Comparison of ENCODE assay signal across 16 cellular contexts in the genomic region with DNA sequence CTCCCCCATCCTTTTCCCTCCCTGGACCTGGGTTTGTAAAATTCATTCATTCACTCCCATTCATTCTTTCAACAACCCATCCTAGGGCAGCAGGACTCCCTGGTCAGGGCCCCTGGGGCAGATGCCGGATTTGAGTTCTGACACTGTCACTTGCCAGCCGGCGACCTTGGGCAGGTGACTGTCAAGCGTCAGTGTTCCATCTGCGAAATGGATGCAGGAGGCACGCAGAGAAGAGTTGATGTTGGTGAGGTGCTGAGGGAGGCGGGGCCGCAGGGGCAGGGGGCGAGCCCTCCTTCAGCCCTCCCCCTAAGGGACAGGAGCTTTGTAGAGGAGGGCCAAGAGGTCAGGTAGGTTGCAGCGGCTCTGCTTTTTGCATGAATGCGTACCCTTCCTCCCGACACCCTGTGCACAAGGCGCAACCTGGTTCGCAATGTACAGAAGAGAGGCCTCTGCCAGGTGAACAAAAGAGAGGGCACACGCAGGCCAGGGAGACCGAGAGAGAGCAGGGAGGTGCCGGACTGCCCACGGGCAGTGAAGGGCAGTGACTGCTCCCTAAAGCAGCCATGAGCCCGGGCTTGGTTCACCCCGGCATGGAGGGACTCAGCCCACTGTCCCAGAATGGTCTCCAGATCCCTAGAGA.
DNase-seq lines count a peak whose midpoint lies in the region; ATAC-seq and TF ChIP-seq lines count a peak whose summit lies in the region.
"Had no signal": no experiment of that assay in that cellular context is flagged by ENCODE, and none has a peak within 500 bp of the region (broad histone marks: within the 10 kb centered on the region; RNA-seq: fewer than 3 reads in every experiment).

No MANE protein-coding gene starts in this region.

- POLR2A ChIA-PET in activated B cell treated with CpG ODN at 0.5 μM for 24 hours (lab: Charles Lee) (no interaction called here), Caco-2 (lab: Charles Lee) (no interaction called here)

- H3K4me1 Mint-ChIP-seq in activated naive CD8-positive, alpha-beta T cell (ENCODE audit: low read depth): peaks cover 8% of the 10 kb centered on the region
- peaks cover 6% of the 10 kb centered on the region for H3K4me1 Mint-ChIP-seq in activated naive CD8-positive, alpha-beta T cell treated with anti-CD3 and anti-CD28 coated beads, Interleukin-2, amount 50 U/mL, for 24 hours
- peaks cover 10% of the 10 kb centered on the region for H3K4me1 Mint-ChIP-seq in activated B cell treated with CpG ODN at 0.5 μM for 24 hours
- H3K4me1 Mint-ChIP-seq in Caco-2 (ENCODE audit: low read depth, unreplicated experiment): no peaks in the 10 kb centered on the region
- H3K4me1 Mint-ChIP-seq: nephron had no signal

- TF ChIP-seq POLR2A in transverse colon (IDR thresholded peaks at IDR 0.05): no peak

- no peak overlapping the region for H3K4me3 ChIP-seq in stomach smooth muscle (ENCODE audit: low read length in 2 of 2)
- H3K4me3 ChIP-seq in Caco-2 (ENCODE audit: low read depth, low read length): no peak overlapping the region
- H3K4me3 ChIP-seq in transverse colon: peak overlapping the region in 1 of 4 donors; percentile 42
- H3K4me3 ChIP-seq: SJSA1 had no signal

- 61% methylated on average over 19 of the region's 20 CpGs; no CpG with 5 or more reads in 1 of the 2 donors for WGBS in transverse colon (ENCODE audit: low coverage in 1 of 2), 2 donors

- H3K9me3 ChIP-seq in stomach smooth muscle (ENCODE audit: control insufficient read depth in 2 of 2, low read length in 2 of 2) (peaks cover 6% of the 10 kb centered on the region in 2 donors), Caco-2 (no peaks in the 10 kb centered on the region), transverse colon (no peaks in the 10 kb centered on the region)
- H3K9me3 ChIP-seq: SJSA1, uterus had no signal

- H3K4me3 Mint-ChIP-seq in activated naive CD8-positive, alpha-beta T cell: peak overlapping the region; percentile 60
- H3K4me3 Mint-ChIP-seq in activated naive CD8-positive, alpha-beta T cell treated with anti-CD3 and anti-CD28 coated beads, Interleukin-2, amount 50 U/mL, for 24 hours: no peak overlapping the region
- H3K4me3 Mint-ChIP-seq in activated B cell treated with CpG ODN at 0.5 μM for 24 hours (peak overlapping the region; percentile 20), Caco-2 (ENCODE audit: unreplicated experiment) (no peak overlapping the region)

- TF ChIP-seq CTCF in activated B cell treated with CpG ODN at 0.5 μM for 24 hours (IDR thresholded peaks at IDR 0.05): no peak
- no peak for TF ChIP-seq CTCF in Caco-2 (IDR thresholded peaks at IDR 0.05; ENCODE audit: insufficient read depth in 1 of 2, low read depth in 1 of 2, low read length in 1 of 2, severe bottlenecking in 1 of 2, unreplicated experiment in 1 of 2)
- TF ChIP-seq CTCF in transverse colon (IDR thresholded peaks at IDR 0.05): no peak

- H3K36me3 ChIP-seq in stomach smooth muscle (ENCODE audit: control insufficient read depth in 2 of 2, insufficient read depth in 2 of 2, low read length in 2 of 2) (no peaks in the 10 kb centered on the region), Caco-2 (ENCODE audit: control insufficient read depth, insufficient read depth, low read length) (no peaks in the 10 kb centered on the region), transverse colon (no peaks in the 10 kb centered on the region)
- H3K36me3 ChIP-seq: SJSA1, uterus had no signal

- intact Hi-C loops in activated B cell treated with CpG ODN at 0.5 μM for 24 hours (cut with micrococcal nuclease): loop anchor here (1.0 to 10.0 kb wide), 2 partner anchors 136 to 388 kb away; no protein-coding TSS in a partner anchor
- intact Hi-C loops in Caco-2 (cut with micrococcal nuclease; ENCODE audit: unreplicated experiment): no loop called here
- intact Hi-C loops in transverse colon (cut with DNase I; ENCODE audit: low total_unique reads): no loop called here

- no peak for TF ChIP-seq EP300 in transverse colon (IDR thresholded peaks at IDR 0.05; ENCODE audit: low read depth)

- H3K9me3 Mint-ChIP-seq in activated naive CD8-positive, alpha-beta T cell (ENCODE audit: low read depth): no peaks in the 10 kb centered on the region
- no peaks in the 10 kb centered on the region for H3K9me3 Mint-ChIP-seq in activated naive CD8-positive, alpha-beta T cell treated with anti-CD3 and anti-CD28 coated beads, Interleukin-2, amount 50 U/mL, for 24 hours
- H3K9me3 Mint-ChIP-seq in activated B cell treated with CpG ODN at 0.5 μM for 24 hours (peaks cover 1% of the 10 kb centered on the region), Caco-2 (ENCODE audit: unreplicated experiment) (no peaks in the 10 kb centered on the region)

- H3K27ac Mint-ChIP-seq in activated naive CD8-positive, alpha-beta T cell: no peak overlapping the region
- no peak overlapping the region for H3K27ac Mint-ChIP-seq in activated naive CD8-positive, alpha-beta T cell treated with anti-CD3 and anti-CD28 coated beads, Interleukin-2, amount 50 U/mL, for 24 hours
- H3K27ac Mint-ChIP-seq in activated B cell treated with CpG ODN at 0.5 μM for 24 hours: no peak overlapping the region
- H3K27ac Mint-ChIP-seq in Caco-2 (ENCODE audit: unreplicated experiment): no peak overlapping the region
- H3K27ac Mint-ChIP-seq: IgD-negative memory B cell, immature natural killer cell, nephron had no signal

- H3K27ac ChIP-seq in stomach smooth muscle (ENCODE audit: low read length) (peak overlapping the region; percentile 24), transverse colon (no peak overlapping the region)
- H3K27ac ChIP-seq: SJSA1, uterus had no signal

- CTCF ChIA-PET in activated B cell treated with CpG ODN at 0.5 μM for 24 hours (lab: Charles Lee) (interaction anchor here (1.2 kb wide), 1 partner anchor 11 kb away, joined by 3 read pairs; no protein-coding TSS in a partner anchor), Caco-2 (lab: Charles Lee) (interaction anchor here (0.8 kb wide), 1 partner anchor 21 kb away, joined by 4 read pairs; no protein-coding TSS in a partner anchor)

- H3K27me3 ChIP-seq in stomach smooth muscle (ENCODE audit: control insufficient read depth in 1 of 2, insufficient read depth in 2 of 2, low read length in 2 of 2) (peaks cover 0 to 2% of the 10 kb centered on the region in 2 donors), Caco-2 (replicated peaks; ENCODE audit: control insufficient read depth, insufficient read depth, low read length) (no peaks in the 10 kb centered on the region), transverse colon (peaks cover 25% of the 10 kb centered on the region)
- H3K27me3 ChIP-seq: SJSA1, uterus had no signal

- no peaks in the 10 kb centered on the region for H3K36me3 Mint-ChIP-seq in activated naive CD8-positive, alpha-beta T cell
- H3K36me3 Mint-ChIP-seq in activated naive CD8-positive, alpha-beta T cell treated with anti-CD3 and anti-CD28 coated beads, Interleukin-2, amount 50 U/mL, for 24 hours (ENCODE audit: low read depth): no peaks in the 10 kb centered on the region
- H3K36me3 Mint-ChIP-seq in activated B cell treated with CpG ODN at 0.5 μM for 24 hours (ENCODE audit: low read depth): no peaks in the 10 kb centered on the region
- H3K36me3 Mint-ChIP-seq in Caco-2 (ENCODE audit: insufficient read depth, unreplicated experiment): no peaks in the 10 kb centered on the region
- H3K36me3 Mint-ChIP-seq: IgD-negative memory B cell, immature natural killer cell had no signal

- peaks cover 25% of the 10 kb centered on the region for H3K27me3 Mint-ChIP-seq in activated naive CD8-positive, alpha-beta T cell
- H3K27me3 Mint-ChIP-seq in activated naive CD8-positive, alpha-beta T cell treated with anti-CD3 and anti-CD28 coated beads, Interleukin-2, amount 50 U/mL, for 24 hours: peaks cover 40% of the 10 kb centered on the region
- H3K27me3 Mint-ChIP-seq in activated B cell treated with CpG ODN at 0.5 μM for 24 hours (peaks cover 36% of the 10 kb centered on the region), Caco-2 (ENCODE audit: insufficient read depth, unreplicated experiment) (peaks cover 2% of the 10 kb centered on the region)

- no TSS peak for BruUV-seq in Caco-2 (replicated peaks; lab: Mats Ljungman, UMichigan)

- in situ Hi-C loops in transverse colon (cut with MboI; ENCODE audit: low pct_ligation_motif_present in 1 of 4, low pct_unique_long_range_greater_than_20kb in 1 of 4, low sequenced_read_pairs in 3 of 4): no loop called here

- no peak for DNase-seq in activated naive CD8-positive, alpha-beta T cell treated with anti-CD3 and anti-CD28 coated beads, Interleukin-2, amount 50 U/mL, for 24 hours
- DNase-seq in activated B cell treated with CpG ODN at 0.5 μM for 24 hours: peak; percentile 10
- DNase-seq in iPS-NIHi11 (ENCODE audit: low spot score): peak; percentile 31
- no peak for DNase-seq in hepatic stellate cell (ENCODE audit: low spot score)
- DNase-seq in Caco-2: no peak
- no peak for DNase-seq in transverse colon
- DNase-seq: DMS 273 treated with DMSO at 0.1 percent for 48 hours, NCI-H1436, NCI-H748 treated with DMSO at 0.1 percent for 48 hours, uterus had no signal

- no peak for ATAC-seq in activated naive CD8-positive, alpha-beta T cell treated with anti-CD3 and anti-CD28 coated beads, Interleukin-2, amount 50 U/mL, for 24 hours
- ATAC-seq in activated B cell treated with CpG ODN at 0.5 μM for 24 hours (ENCODE audit: low read depth): no peak

- H3K9ac ChIP-seq in stomach smooth muscle (ENCODE audit: low read length in 2 of 2): peak overlapping the region in 1 of 2 donors; percentile 47

- H3K4me1 ChIP-seq in stomach smooth muscle (ENCODE audit: control insufficient read depth, insufficient read depth, low read length): peaks cover 43% of the 10 kb centered on the region
- H3K4me1 ChIP-seq in Caco-2: no peaks in the 10 kb centered on the region
- H3K4me1 ChIP-seq in transverse colon: peaks cover 0 to 11% (median 5%) of the 10 kb centered on the region in 4 donors
- H3K4me1 ChIP-seq: SJSA1, uterus had no signal

Comparison
In these comparisons a context has a peak if more than half of its experiments do, and no peak if none do; other contexts are left out.
1. H3K4me3 Mint-ChIP-seq: peak in activated naive CD8-positive, alpha-beta T cell (single experiment) and activated B cell treated with CpG ODN at 0.5 μM for 24 hours (single experiment); none in activated naive CD8-positive, alpha-beta T cell treated with anti-CD3 and anti-CD28 coated beads, Interleukin-2, amount 50 U/mL, for 24 hours (single experiment) and Caco-2 (single experiment).
2. DNase-seq: peak in activated B cell treated with CpG ODN at 0.5 μM for 24 hours (single experiment) and iPS-NIHi11 (single experiment); none in activated naive CD8-positive, alpha-beta T cell treated with anti-CD3 and anti-CD28 coated beads, Interleukin-2, amount 50 U/mL, for 24 hours (single experiment), hepatic stellate cell (single experiment), Caco-2 (0 of 2) and transverse colon (single experiment).